ENCODE assay signal across 10 cellular contexts in the genomic region with DNA sequence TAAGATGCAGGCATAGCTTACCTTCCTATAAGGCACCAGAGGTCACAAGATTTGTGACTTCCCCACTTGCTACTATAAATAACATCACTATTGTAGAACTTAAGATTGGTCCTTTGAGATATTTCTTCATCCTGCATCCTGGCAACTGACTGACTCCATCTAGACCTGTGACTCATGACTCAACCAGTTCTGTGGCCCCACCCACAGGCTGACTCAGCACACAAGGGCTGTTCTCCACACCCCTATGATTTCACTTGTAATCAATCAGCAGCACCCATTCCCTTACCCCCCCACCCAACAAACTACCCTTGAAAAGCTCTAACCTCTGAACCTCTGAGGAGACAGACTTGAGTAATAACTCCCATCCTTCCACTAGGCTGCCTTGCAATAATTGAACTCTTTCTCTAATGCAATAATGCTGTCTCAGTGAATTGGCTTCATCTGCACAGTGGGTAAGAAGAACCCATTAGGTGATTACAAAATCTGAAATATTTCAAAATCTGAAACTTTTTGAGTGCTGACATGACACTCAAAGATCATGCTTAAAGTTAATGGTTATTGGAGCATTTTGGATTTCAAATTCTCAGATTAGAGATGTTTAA.
DNase-seq lines count a peak whose midpoint lies in the region; ATAC-seq and TF ChIP-seq lines count a peak whose summit lies in the region.
"Had no signal": no experiment of that assay in that cellular context is flagged by ENCODE, and none has a peak within 500 bp of the region (broad histone marks: within the 10 kb centered on the region; RNA-seq: fewer than 3 reads in every experiment).

No MANE protein-coding gene starts in this region.

- no peak overlapping the region for H3K4me3 Mint-ChIP-seq in activated CD4-positive, alpha-beta T cell treated with anti-CD3 and anti-CD28 coated beads, Interleukin-2, amount 10 ng/mL, durations not matched to agents 24 days and 14 days

- POLR2A ChIA-PET in HEK293T (lab: Yijun Ruan, JAX) = no interaction called here

- no peak overlapping the region for H3K4me3 ChIP-seq in gastroesophageal sphincter
- H3K4me3 ChIP-seq in thoracic aorta = no peak overlapping the region
- H3K4me3 ChIP-seq in H7 (ENCODE audit: insufficient read depth, low read depth, low read length) = no peak overlapping the region
- H3K4me3 ChIP-seq: suprapubic skin had no signal

- DNase-seq in activated T-cell treated with anti-CD3 and anti-CD28 coated beads for 24 hours (ENCODE audit: low read depth) (peak; percentile 8), thoracic aorta (ENCODE audit: low spot score) (no peak), H7 (no peak), HEK293T (ENCODE audit: extremely low spot score) (no peak)
- no peak for DNase-seq in activated T-cell treated with anti-CD3 and anti-CD28 coated beads, Interleukin-2, amount 50 U/mL, for 1 hour
- DNase-seq in activated CD4-positive, alpha-beta T cell treated with anti-CD3 and anti-CD28 coated beads, Interleukin-2, amount 10 ng/mL, durations not matched to agents 24 days and 14 days = peak; percentile 71

- no peaks in the 10 kb centered on the region for H3K27me3 Mint-ChIP-seq in activated CD4-positive, alpha-beta T cell treated with anti-CD3 and anti-CD28 coated beads, Interleukin-2, amount 10 ng/mL, durations not matched to agents 24 days and 14 days

- peaks cover 21% of the 10 kb centered on the region for H3K9me3 Mint-ChIP-seq in activated CD4-positive, alpha-beta T cell treated with anti-CD3 and anti-CD28 coated beads, Interleukin-2, amount 10 ng/mL, durations not matched to agents 24 days and 14 days

- no peak for TF ChIP-seq EP300 in gastroesophageal sphincter (IDR thresholded peaks at IDR 0.05)

- H3K9me3 ChIP-seq in gastroesophageal sphincter (peaks cover 0 to 11% (median 0%) of the 10 kb centered on the region in 3 donors), thoracic aorta (peaks cover 7% of the 10 kb centered on the region)
- H3K9me3 ChIP-seq: suprapubic skin had no signal

- H3K36me3 ChIP-seq in gastroesophageal sphincter (no peaks in the 10 kb centered on the region), thoracic aorta (no peaks in the 10 kb centered on the region), H7 (replicated peaks; ENCODE audit: control insufficient read depth, insufficient read depth, low read length) (no peaks in the 10 kb centered on the region)
- H3K36me3 ChIP-seq: suprapubic skin had no signal

- no peak overlapping the region for H3K27ac ChIP-seq in gastroesophageal sphincter
- no peak overlapping the region for H3K27ac ChIP-seq in thoracic aorta
- H3K27ac ChIP-seq: suprapubic skin had no signal

- H3K27me3 ChIP-seq in gastroesophageal sphincter = no peaks in the 10 kb centered on the region
- no peaks in the 10 kb centered on the region for H3K27me3 ChIP-seq in thoracic aorta (replicated peaks; ENCODE audit: insufficient read depth)
- H3K27me3 ChIP-seq in H7 (ENCODE audit: control insufficient read depth, insufficient read depth, low read length) = no peaks in the 10 kb centered on the region
- H3K27me3 ChIP-seq: suprapubic skin had no signal

- no peak overlapping the region for H3K27ac Mint-ChIP-seq in activated CD4-positive, alpha-beta T cell treated with anti-CD3 and anti-CD28 coated beads, Interleukin-2, amount 10 ng/mL, durations not matched to agents 24 days and 14 days

- H3K4me1 ChIP-seq in gastroesophageal sphincter (no peaks in the 10 kb centered on the region), thoracic aorta (ENCODE audit: control insufficient read depth in 1 of 2, low read depth in 2 of 2) (no peaks in the 10 kb centered on the region)
- H3K4me1 ChIP-seq: suprapubic skin had no signal

- TF ChIP-seq CTCF in gastroesophageal sphincter (IDR thresholded peaks at IDR 0.05) (no peak), thoracic aorta (IDR thresholded peaks at IDR 0.05) (no peak)

- H3K36me3 Mint-ChIP-seq in activated CD4-positive, alpha-beta T cell treated with anti-CD3 and anti-CD28 coated beads, Interleukin-2, amount 10 ng/mL, durations not matched to agents 24 days and 14 days (ENCODE audit: low read depth) = peaks cover 18% of the 10 kb centered on the region

- CTCF ChIA-PET in HEK293T (lab: Yijun Ruan, JAX) = interaction anchor here (0.7 kb wide), 1 partner anchor 24 kb away, joined by 3 read pairs; no protein-coding TSS in a partner anchor

- intact Hi-C loops in activated CD4-positive, alpha-beta T cell treated with anti-CD3 and anti-CD28 coated beads, Interleukin-2, amount 10 ng/mL, durations not matched to agents 24 days and 14 days (cut with micrococcal nuclease) = no loop called here

- ATAC-seq in gastroesophageal sphincter = peak; percentile 81
- peak; percentile 69 for ATAC-seq in thoracic aorta (ENCODE audit: insufficient number of reproducible peaks, low FRiP score, low read depth)
- no peak for ATAC-seq in HG02938 (IDR thresholded peaks at IDR 0.05; ENCODE audit: unreplicated experiment)
- ATAC-seq: left lobe of liver had no signal

- TF ChIP-seq POLR2A in gastroesophageal sphincter (IDR thresholded peaks at IDR 0.05) = no peak

- H3K4me1 Mint-ChIP-seq in activated CD4-positive, alpha-beta T cell treated with anti-CD3 and anti-CD28 coated beads, Interleukin-2, amount 10 ng/mL, durations not matched to agents 24 days and 14 days = peaks cover 11% of the 10 kb centered on the region

TF ChIP-seq in HEK293T, 16 proteins besides CTCF, POLR2A, EP300 and RAD21:
- TF ChIP-seq, protein P1, sequence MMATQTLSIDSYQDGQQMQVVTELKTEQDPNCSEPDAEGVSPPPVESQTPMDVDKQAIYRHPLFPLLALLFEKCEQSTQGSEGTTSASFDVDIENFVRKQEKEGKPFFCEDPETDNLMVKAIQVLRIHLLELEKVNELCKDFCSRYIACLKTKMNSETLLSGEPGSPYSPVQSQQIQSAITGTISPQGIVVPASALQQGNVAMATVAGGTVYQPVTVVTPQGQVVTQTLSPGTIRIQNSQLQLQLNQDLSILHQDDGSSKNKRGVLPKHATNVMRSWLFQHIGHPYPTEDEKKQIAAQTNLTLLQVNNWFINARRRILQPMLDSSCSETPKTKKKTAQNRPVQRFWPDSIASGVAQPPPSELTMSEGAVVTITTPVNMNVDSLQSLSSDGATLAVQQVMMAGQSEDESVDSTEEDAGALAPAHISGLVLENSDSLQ (IDR thresholded peaks at IDR 0.05) = no peak

Comparison
In these comparisons a context has a peak if more than half of its experiments do, and no peak if none do; other contexts are left out.
1. DNase-seq: peak in activated T-cell treated with anti-CD3 and anti-CD28 coated beads for 24 hours (single experiment) and activated CD4-positive, alpha-beta T cell treated with anti-CD3 and anti-CD28 coated beads, Interleukin-2, amount 10 ng/mL, durations not matched to agents 24 days and 14 days (single experiment); none in activated T-cell treated with anti-CD3 and anti-CD28 coated beads, Interleukin-2, amount 50 U/mL, for 1 hour (single experiment), thoracic aorta (single experiment), H7 (single experiment) and HEK293T (single experiment).